In the genomic region with DNA sequence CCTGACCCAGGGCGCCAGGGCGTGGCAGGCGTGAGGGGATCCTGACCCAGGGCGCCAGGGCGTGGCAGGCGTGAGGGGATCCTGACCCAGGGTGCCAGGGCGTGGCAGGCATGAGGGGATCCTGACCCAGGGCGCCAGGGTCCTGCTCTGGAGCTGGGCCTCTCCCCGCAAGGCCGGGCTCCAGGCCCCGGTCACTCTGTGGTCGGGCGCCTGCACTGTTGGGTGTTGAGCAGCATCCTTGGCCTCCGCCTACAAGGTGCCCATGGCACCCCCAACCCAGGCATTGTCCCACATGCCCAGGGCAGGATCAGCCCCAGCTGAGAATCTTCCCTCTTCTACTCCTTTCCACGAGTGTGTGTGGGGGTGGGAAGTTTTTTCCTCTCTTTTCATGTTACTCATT, we compare ENCODE assay signal across 5 cellular contexts. TPM values are rescaled to one million over a fixed set of nuclear protein-coding genes. Genes with fewer than 3 reads are reported as not detected.
"Had no signal": no experiment of that assay in that cellular context is flagged by ENCODE, and none has a peak within 500 bp of the region (broad histone marks: within the 10 kb centered on the region; RNA-seq: fewer than 3 reads in every experiment).

No MANE protein-coding gene starts in this region.

RNA-seq across cellular contexts. Expression of gene GAL3ST2, which starts 33.6 kb away (rescaled TPM):
- total RNA-seq: LHCN-M2, MCF 10A, Right ventricle myocardium superior, RPMI7951, SJSA1 had no signal
